Comparison of ENCODE assay signal across 35 cellular contexts in genomic region chr4:6622744-6623143, GRCh38.
"Had no signal": no experiment of that assay in that cellular context is flagged by ENCODE, and none has a peak within 500 bp of the region (broad histone marks: within the 10 kb centered on the region; RNA-seq: fewer than 3 reads in every experiment).

No MANE protein-coding gene starts in this region.

- H3K4me1 ChIP-seq: ascending aorta, SJCRH30 had no signal

- H3K36me3 ChIP-seq: cardiac muscle cell, MG63, SJCRH30 had no signal

- H3K4me3 Mint-ChIP-seq: activated CD4-positive, alpha-beta memory T cell treated with anti-CD3 and anti-CD28 coated beads, Interleukin-2, amount 10 ng/mL, durations not matched to agents 7 days and 5 days; activated CD8-positive, alpha-beta memory T cell treated with anti-CD3 and anti-CD28 coated beads, Interleukin-2, amount 10 ng/mL, durations not matched to agents 7 days and 5 days; activated naive CD8-positive, alpha-beta T cell treated with anti-CD3 and anti-CD28 coated beads for 36 hours; activated T-helper 17 cell treated with anti-CD3 and anti-CD28 coated beads, Interleukin-2, amount 50 U/mL, for 72 hours had no signal

- H3K27me3 ChIP-seq: ascending aorta, cardiac muscle cell, MG63, SJCRH30 had no signal

- H3K27ac ChIP-seq: ascending aorta, cardiac muscle cell, SJCRH30, SK-N-MC, WERI-Rb-1 had no signal

- DNase-seq: activated CD4-positive, alpha-beta memory T cell treated with anti-CD3 and anti-CD28 coated beads, Interleukin-2, amount 10 ng/mL, durations not matched to agents 7 days and 5 days; activated CD4-positive, alpha-beta T cell treated with anti-CD3 and anti-CD28 coated beads for 1 hour; activated CD4-positive, alpha-beta T cell treated with anti-CD3 and anti-CD28 coated beads for 48 hours; activated CD4-positive, CD25-positive, alpha-beta regulatory T cell; activated CD8-positive, alpha-beta memory T cell treated with anti-CD3 and anti-CD28 coated beads for 24 hours; activated CD8-positive, alpha-beta memory T cell treated with anti-CD3 and anti-CD28 coated beads, Interleukin-2, amount 10 ng/mL, durations not matched to agents 7 days and 5 days; activated CD8-positive, alpha-beta memory T cell treated with anti-CD3 and anti-CD28 coated beads, Interleukin-2, amount 50 U/mL, for 48 hours; activated effector memory CD4-positive, alpha-beta T cell treated with anti-CD3 and anti-CD28 coated beads, Interleukin-2, amount 50 U/mL, for 16 hours; activated naive CD4-positive, alpha-beta T cell; activated naive CD4-positive, alpha-beta T cell treated with anti-CD3 and anti-CD28 coated beads, Interleukin-2, amount 50 U/mL, for 16 hours; activated naive CD8-positive, alpha-beta T cell treated with anti-CD3 and anti-CD28 coated beads for 36 hours; activated T-cell treated with anti-CD3 and anti-CD28 coated beads, Interleukin-2, amount 50 U/mL, for 48 hours; amniotic stem cell; Kasumi-1; KG1; MG63; NCI-H1048; NCI-H1105 treated with DMSO at 0.1 percent for 48 hours; NCI-H1436; NCI-H1694; NCI-H1930; NCI-H2081 treated with DMSO at 0.1 percent for 48 hours; NCI-H226; NCI-H446 treated with DMSO at 0.1 percent for 48 hours; NCI-H524; NCI-H69; SHP77; SJCRH30; T1000; WERI-Rb-1 had no signal

- H3K4me3 ChIP-seq: ascending aorta, cardiac muscle cell, MG63, SJCRH30, SK-N-MC had no signal

- H3K9me3 ChIP-seq: ascending aorta, MG63, SJCRH30 had no signal

- H3K9me3 Mint-ChIP-seq: activated CD4-positive, alpha-beta memory T cell treated with anti-CD3 and anti-CD28 coated beads, Interleukin-2, amount 10 ng/mL, durations not matched to agents 7 days and 5 days; activated naive CD8-positive, alpha-beta T cell treated with anti-CD3 and anti-CD28 coated beads for 36 hours; activated T-helper 17 cell treated with anti-CD3 and anti-CD28 coated beads, Interleukin-2, amount 50 U/mL, for 72 hours had no signal

- ATAC-seq: activated CD8-positive, alpha-beta memory T cell treated with anti-CD3 and anti-CD28 coated beads, Interleukin-2, amount 10 ng/mL, durations not matched to agents 7 days and 5 days; activated T-helper 17 cell treated with anti-CD3 and anti-CD28 coated beads, Interleukin-2, amount 50 U/mL, for 72 hours; Panc1 had no signal

- H3K27me3 Mint-ChIP-seq: activated CD4-positive, alpha-beta memory T cell treated with anti-CD3 and anti-CD28 coated beads, Interleukin-2, amount 10 ng/mL, durations not matched to agents 7 days and 5 days; activated CD8-positive, alpha-beta memory T cell treated with anti-CD3 and anti-CD28 coated beads, Interleukin-2, amount 10 ng/mL, durations not matched to agents 7 days and 5 days; activated naive CD8-positive, alpha-beta T cell treated with anti-CD3 and anti-CD28 coated beads for 36 hours; activated T-helper 17 cell treated with anti-CD3 and anti-CD28 coated beads, Interleukin-2, amount 50 U/mL, for 72 hours had no signal

- H3K4me1 Mint-ChIP-seq: activated CD4-positive, alpha-beta memory T cell treated with anti-CD3 and anti-CD28 coated beads, Interleukin-2, amount 10 ng/mL, durations not matched to agents 7 days and 5 days; activated CD8-positive, alpha-beta memory T cell treated with anti-CD3 and anti-CD28 coated beads, Interleukin-2, amount 10 ng/mL, durations not matched to agents 7 days and 5 days; activated naive CD8-positive, alpha-beta T cell treated with anti-CD3 and anti-CD28 coated beads for 36 hours; activated T-helper 17 cell treated with anti-CD3 and anti-CD28 coated beads, Interleukin-2, amount 50 U/mL, for 72 hours had no signal

- H3K27ac Mint-ChIP-seq: activated CD4-positive, alpha-beta memory T cell treated with anti-CD3 and anti-CD28 coated beads, Interleukin-2, amount 10 ng/mL, durations not matched to agents 7 days and 5 days; activated CD8-positive, alpha-beta memory T cell treated with anti-CD3 and anti-CD28 coated beads, Interleukin-2, amount 10 ng/mL, durations not matched to agents 7 days and 5 days; activated naive CD8-positive, alpha-beta T cell treated with anti-CD3 and anti-CD28 coated beads for 36 hours; activated T-helper 17 cell treated with anti-CD3 and anti-CD28 coated beads, Interleukin-2, amount 50 U/mL, for 72 hours had no signal
